ENCODE assay signal across 9 cellular contexts in the genomic region with DNA sequence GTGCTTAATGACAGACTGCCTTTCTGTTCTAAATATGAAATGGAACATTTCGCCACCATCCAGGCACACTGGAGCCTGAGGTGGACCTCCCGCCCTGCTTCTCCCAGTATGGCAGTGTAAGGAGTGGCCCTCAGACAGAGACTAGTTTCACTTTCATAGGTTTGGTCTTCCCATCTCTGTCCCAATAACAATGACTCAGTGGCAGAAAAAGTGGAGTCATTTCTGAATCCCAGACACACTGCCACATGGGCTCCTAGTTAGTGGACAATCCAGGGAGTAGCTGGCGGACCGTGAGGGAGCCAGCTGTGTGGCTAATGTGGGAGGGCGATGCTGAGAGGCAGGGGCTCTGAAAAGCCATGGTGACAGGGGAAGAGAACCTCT.
DNase-seq lines count a peak whose midpoint lies in the region; ATAC-seq and TF ChIP-seq lines count a peak whose summit lies in the region.
"Had no signal": no experiment of that assay in that cellular context is flagged by ENCODE, and none has a peak within 500 bp of the region (broad histone marks: within the 10 kb centered on the region; RNA-seq: fewer than 3 reads in every experiment).

No MANE protein-coding gene starts in this region.

- H3K4me1 ChIP-seq in heart right ventricle, result peaks cover 7 to 49% (median 29%) of the 10 kb centered on the region in 9 donors
- peaks cover 0 to 51% (median 35%) of the 10 kb centered on the region in 4 donors for H3K4me1 ChIP-seq in tibial artery

- no peak for DNase-seq in activated CD8-positive, alpha-beta memory T cell treated with anti-CD3 and anti-CD28 coated beads, Interleukin-2, amount 10 ng/mL, durations not matched to agents 7 days and 5 days
- no peak for DNase-seq in activated CD8-positive, alpha-beta memory T cell treated with anti-CD3 and anti-CD28 coated beads, Interleukin-2, amount 50 U/mL, for 48 hours
- DNase-seq in activated T-cell treated with anti-CD3 and anti-CD28 coated beads, Interleukin-2, amount 50 U/mL, for 72 hours, result no peak
- DNase-seq in heart right ventricle (peak in 1 of 2 donors; percentile 15), tibial artery (peak; percentile 37 to 88), NCI-H187 (lab: John Stamatoyannopoulos, UW) (no peak), SKM-1 treated with dmso at 0.1 percent for 144 hours (lab: John Stamatoyannopoulos, UW; ENCODE audit: unreplicated experiment) (no peak)
- DNase-seq: AML-193 had no signal

- TF ChIP-seq CTCF in heart right ventricle (IDR thresholded peaks at IDR 0.05) (no peak), tibial artery (IDR thresholded peaks at IDR 0.05) (no peak)

- H3K4me3 ChIP-seq in heart right ventricle, result peak overlapping the region in 3 of 10 donors; percentile 10 to 12 (median 11)
- H3K4me3 ChIP-seq in tibial artery, result peak overlapping the region; percentile 27 to 32

- no peaks in the 10 kb centered on the region for H3K9me3 Mint-ChIP-seq in activated CD8-positive, alpha-beta memory T cell treated with anti-CD3 and anti-CD28 coated beads, Interleukin-2, amount 10 ng/mL, durations not matched to agents 7 days and 5 days (ENCODE audit: low read depth)
- no peaks in the 10 kb centered on the region for H3K9me3 Mint-ChIP-seq in activated T-cell treated with anti-CD3 and anti-CD28 coated beads, Interleukin-2, amount 50 U/mL, for 72 hours

- no peak overlapping the region for H3K4me3 Mint-ChIP-seq in activated CD8-positive, alpha-beta memory T cell treated with anti-CD3 and anti-CD28 coated beads, Interleukin-2, amount 10 ng/mL, durations not matched to agents 7 days and 5 days
- H3K4me3 Mint-ChIP-seq in activated T-cell treated with anti-CD3 and anti-CD28 coated beads, Interleukin-2, amount 50 U/mL, for 72 hours, result peak overlapping the region; percentile 6 to 54

- no peaks in the 10 kb centered on the region for H3K27me3 ChIP-seq in heart right ventricle
- H3K27me3 ChIP-seq in tibial artery, result no peaks in the 10 kb centered on the region

- peaks cover 14% of the 10 kb centered on the region for H3K4me1 Mint-ChIP-seq in activated CD8-positive, alpha-beta memory T cell treated with anti-CD3 and anti-CD28 coated beads, Interleukin-2, amount 10 ng/mL, durations not matched to agents 7 days and 5 days
- peaks cover 11% of the 10 kb centered on the region for H3K4me1 Mint-ChIP-seq in activated T-cell treated with anti-CD3 and anti-CD28 coated beads, Interleukin-2, amount 50 U/mL, for 72 hours (ENCODE audit: low read depth)

- H3K27me3 Mint-ChIP-seq in activated CD8-positive, alpha-beta memory T cell treated with anti-CD3 and anti-CD28 coated beads, Interleukin-2, amount 10 ng/mL, durations not matched to agents 7 days and 5 days, result peaks cover 4% of the 10 kb centered on the region
- H3K27me3 Mint-ChIP-seq in activated T-cell treated with anti-CD3 and anti-CD28 coated beads, Interleukin-2, amount 50 U/mL, for 72 hours (ENCODE audit: low read depth), result peaks cover 28% of the 10 kb centered on the region

- H3K36me3 ChIP-seq in heart right ventricle (no peaks in the 10 kb centered on the region), tibial artery (no peaks in the 10 kb centered on the region)

- intact Hi-C loops in heart right ventricle (cut with DNase I) (loop anchor here in 1 of 10 donors (10.0 kb wide), 1 partner anchor 70 kb away; no protein-coding TSS in a partner anchor), tibial artery (cut with DNase I; ENCODE audit: low total_unique reads) (loop anchor here (5.0 to 10.0 kb wide), 2 partner anchors 50 to 152 kb away; partner anchors contain the start of gene NGF)

- 72 to 75% methylated on average over 5 of the region's 5 CpGs for whole genome bisulfite sequencing in heart right ventricle, 2 donors

- CTCF ChIA-PET in activated CD8-positive, alpha-beta memory T cell treated with anti-CD3 and anti-CD28 coated beads, Interleukin-2, amount 10 ng/mL, durations not matched to agents 7 days and 5 days (lab: Charles Lee), result no interaction called here

- ATAC-seq in activated CD8-positive, alpha-beta memory T cell treated with anti-CD3 and anti-CD28 coated beads, Interleukin-2, amount 10 ng/mL, durations not matched to agents 7 days and 5 days, result peak; percentile 45
- peak in 1 of 2 donors; percentile 70 for ATAC-seq in activated T-cell treated with anti-CD3 and anti-CD28 coated beads, Interleukin-2, amount 50 U/mL, for 72 hours (replicated peaks in 1 of 2)
- peak in 6 of 8 donors; percentile 43 to 92 (median 69) for ATAC-seq in heart right ventricle
- ATAC-seq in HG03097 (IDR thresholded peaks at IDR 0.05; ENCODE audit: low FRiP score, unreplicated experiment), result no peak

- H3K27ac ChIP-seq in heart right ventricle (peak overlapping the region; percentile 79 to 91 (median 86)), tibial artery (peak overlapping the region; percentile 80 to 83)

- no peaks in the 10 kb centered on the region for H3K36me3 Mint-ChIP-seq in activated CD8-positive, alpha-beta memory T cell treated with anti-CD3 and anti-CD28 coated beads, Interleukin-2, amount 10 ng/mL, durations not matched to agents 7 days and 5 days
- no peaks in the 10 kb centered on the region for H3K36me3 Mint-ChIP-seq in activated T-cell treated with anti-CD3 and anti-CD28 coated beads, Interleukin-2, amount 50 U/mL, for 72 hours (ENCODE audit: insufficient read depth in 2 of 2)

- peak overlapping the region; percentile 55 for H3K27ac Mint-ChIP-seq in activated CD8-positive, alpha-beta memory T cell treated with anti-CD3 and anti-CD28 coated beads, Interleukin-2, amount 10 ng/mL, durations not matched to agents 7 days and 5 days
- H3K27ac Mint-ChIP-seq in activated T-cell treated with anti-CD3 and anti-CD28 coated beads, Interleukin-2, amount 50 U/mL, for 72 hours, result peak overlapping the region; percentile 68

- H3K9me3 ChIP-seq in heart right ventricle (no peaks in the 10 kb centered on the region), tibial artery (no peaks in the 10 kb centered on the region)

Comparison
In these comparisons a context has a peak if more than half of its experiments do, and no peak if none do; other contexts are left out.
1. DNase-seq: peak in tibial artery (2 of 2); none in activated CD8-positive, alpha-beta memory T cell treated with anti-CD3 and anti-CD28 coated beads, Interleukin-2, amount 10 ng/mL, durations not matched to agents 7 days and 5 days (single experiment), activated CD8-positive, alpha-beta memory T cell treated with anti-CD3 and anti-CD28 coated beads, Interleukin-2, amount 50 U/mL, for 48 hours (single experiment), activated T-cell treated with anti-CD3 and anti-CD28 coated beads, Interleukin-2, amount 50 U/mL, for 72 hours (0 of 2), NCI-H187 (0 of 2) and SKM-1 treated with dmso at 0.1 percent for 144 hours (single experiment).